Comparison of ENCODE assay signal across 1 cellular context in the genomic region with DNA sequence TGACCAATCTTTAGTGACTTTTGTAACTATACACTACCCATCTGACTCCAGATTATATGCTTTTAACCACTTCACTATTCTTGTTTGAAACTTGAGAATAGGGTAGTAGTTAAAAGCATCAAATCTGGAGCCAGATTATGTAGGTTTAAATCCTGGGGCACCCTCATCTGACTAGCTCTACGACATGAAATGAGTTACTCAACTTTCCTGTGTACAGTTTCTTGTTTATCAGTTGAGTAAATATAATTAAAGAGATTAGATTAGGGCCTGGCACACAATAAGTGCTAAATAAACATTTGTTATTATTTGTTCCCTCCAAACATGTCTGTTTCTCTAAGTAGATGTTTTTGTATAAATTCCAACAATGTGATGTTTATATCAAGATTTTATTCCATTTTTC.
TF ChIP-seq lines count a peak whose summit lies in the region.

No MANE protein-coding gene starts in this region.

TF ChIP-seq in HepG2, 621 proteins besides CTCF, POLR2A, EP300 and RAD21 (continued from another document):
- TF ChIP-seq TIGD3 (CRISPR knock-in tag; IDR thresholded peaks at IDR 0.05; ENCODE audit: borderline replicate concordance), result no peak
- no peak for TF ChIP-seq ZBTB4 (CRISPR knock-in tag; IDR thresholded peaks at IDR 0.05; ENCODE audit: borderline replicate concordance)
- TF ChIP-seq RBFOX2 (IDR thresholded peaks at IDR 0.05; ENCODE audit: low read depth, low read length), result no peak
- TF ChIP-seq ZNF672 (CRISPR knock-in tag; IDR thresholded peaks at IDR 0.05), result no peak
- TF ChIP-seq ZNF567 (CRISPR knock-in tag; IDR thresholded peaks at IDR 0.05; ENCODE audit: borderline replicate concordance), result no peak
- TF ChIP-seq ZFAT (CRISPR knock-in tag; conservative IDR thresholded peaks at IDR 0.05), result no peak
- no peak for TF ChIP-seq PATZ1 (CRISPR knock-in tag; IDR thresholded peaks at IDR 0.05)
- no peak for TF ChIP-seq ZNF772 (CRISPR knock-in tag; IDR thresholded peaks at IDR 0.05)
- TF ChIP-seq ZNF816 (CRISPR knock-in tag; IDR thresholded peaks at IDR 0.05; ENCODE audit: borderline replicate concordance), result no peak
- TF ChIP-seq ZNF678 (CRISPR knock-in tag; IDR thresholded peaks at IDR 0.05), result no peak
- no peak for TF ChIP-seq ZNF83 (CRISPR knock-in tag; IDR thresholded peaks at IDR 0.05; ENCODE audit: borderline replicate concordance)
